In the genomic region with DNA sequence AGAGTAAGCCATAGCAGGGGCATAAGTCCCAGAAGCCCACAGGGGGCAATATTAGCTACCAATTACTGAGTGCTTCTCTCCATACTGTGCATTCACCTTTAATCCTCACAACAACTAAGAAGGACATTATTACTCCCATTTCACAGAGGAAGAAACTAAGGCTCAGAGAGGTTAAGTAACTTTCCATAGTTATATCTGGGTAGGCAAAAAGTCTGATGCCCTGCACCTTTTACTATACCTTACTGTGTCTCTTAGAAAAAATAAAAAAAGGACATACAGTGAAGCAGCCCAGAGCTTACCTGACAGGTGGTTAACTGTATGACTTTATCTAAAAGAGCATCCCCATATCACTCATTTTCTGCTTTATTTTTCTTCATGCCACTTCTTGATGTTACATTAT, we compare ENCODE assay signal across 17 cellular contexts. TPM values are rescaled to one million over a fixed set of nuclear protein-coding genes. Genes with fewer than 3 reads are reported as not detected.
DNase-seq lines count a peak whose midpoint lies in the region; ATAC-seq and TF ChIP-seq lines count a peak whose summit lies in the region.
"Had no signal": no experiment of that assay in that cellular context is flagged by ENCODE, and none has a peak within 500 bp of the region (broad histone marks: within the 10 kb centered on the region; RNA-seq: fewer than 3 reads in every experiment).

No MANE protein-coding gene starts in this region.

- H4K5ac ChIP-seq in IMR-90 (ENCODE audit: low read depth, low read length) = no peak overlapping the region

- no peak overlapping the region for H2BK15ac ChIP-seq in IMR-90 (ENCODE audit: low read depth, low read length)

- no peak for DNase-seq in activated T-cell treated with anti-CD3 and anti-CD28 coated beads, Interleukin-2, amount 50 U/mL, for 24 hours
- DNase-seq in activated T-cell treated with anti-CD3 and anti-CD28 coated beads for 4 hours (no peak), IMR-90 (no peak), WERI-Rb-1 (no peak), neural crest cell (ENCODE audit: low read depth, low spot score) (no peak), foreskin melanocyte (no peak), activated gamma-delta T cell treated with Interleukin-2 at 50 U/mL for 16 hours (no peak)
- DNase-seq: activated CD8-positive, alpha-beta memory T cell treated with anti-CD3 and anti-CD28 coated beads, Interleukin-2, amount 50 U/mL, for 48 hours; DMS53; GOT3; NCI-H1092; nucleus accumbens; PC-3; sigmoid colon; stimulated activated CD4-positive, alpha-beta T cell treated with anti-CD3 and anti-CD28 coated beads, Interleukin-4, amount 100 ng/mL, for 24 hours; tibial artery had no signal

- no peak overlapping the region for H3K4ac ChIP-seq in IMR-90 (ENCODE audit: low read depth, low read length)

- H2BK120ac ChIP-seq in IMR-90 (ENCODE audit: low read depth, low read length) = no peak overlapping the region

- no peak for TF ChIP-seq POLR2A in IMR-90 (IDR thresholded peaks at IDR 0.05; ENCODE audit: low read depth, low read length)

- H2AK9ac ChIP-seq in IMR-90 (replicated peaks; ENCODE audit: low read depth, low read length, poor library complexity) = no peak overlapping the region

- H3K9me3 ChIP-seq in IMR-90 (ENCODE audit: control insufficient read depth, insufficient read depth, low read length) = no peaks in the 10 kb centered on the region
- no peaks in the 10 kb centered on the region for H3K9me3 ChIP-seq in WERI-Rb-1 (ENCODE audit: severe bottlenecking)
- H3K9me3 ChIP-seq: sigmoid colon, tibial artery had no signal

- H3K4me1 Mint-ChIP-seq in activated T-cell treated with anti-CD3 and anti-CD28 coated beads, Interleukin-2, amount 50 U/mL, for 24 hours (ENCODE audit: low read depth) = peaks cover 44% of the 10 kb centered on the region
- H3K4me1 Mint-ChIP-seq in neural crest cell = peaks cover 32% of the 10 kb centered on the region

- no TSS peak for BruUV-seq in IMR-90 (replicated peaks; lab: Mats Ljungman, UMichigan)

- no peak overlapping the region for H3K27ac ChIP-seq in IMR-90 (ENCODE audit: insufficient read depth, low read length)
- no peak overlapping the region for H3K27ac ChIP-seq in WERI-Rb-1
- H3K27ac ChIP-seq: sigmoid colon, tibial artery had no signal

- dilution Hi-C loops in IMR-90 (cut with HindIII; ENCODE audit: low sequenced_read_pairs, unreplicated experiment) = no loop called here

- H3K14ac ChIP-seq in IMR-90 (replicated peaks; ENCODE audit: low read depth, low read length) = no peak overlapping the region

- no peak overlapping the region for H3K56ac ChIP-seq in IMR-90 (ENCODE audit: extremely low read depth, insufficient read depth, low read length)

- H3K23ac ChIP-seq in IMR-90 (ENCODE audit: low read depth, low read length) = no peak overlapping the region

- TF ChIP-seq CTCF in IMR-90 (conservative IDR thresholded peaks at IDR 0.05; ENCODE audit: low read depth, low read length) (0 out of 2 replicates have a peak, but pooled peaks have one; percentile 2), WERI-Rb-1 (IDR thresholded peaks at IDR 0.05; ENCODE audit: low read depth, low read length) (0 out of 2 replicates have a peak, but pooled peaks have one; percentile 15), neural crest cell (conservative IDR thresholded peaks at IDR 0.05) (no peak)

- intact Hi-C loops in IMR-90 (cut with micrococcal nuclease) = loop anchor here (5.0 kb wide), 1 partner anchor 97 kb away; a partner anchor contains a TSS

- peaks cover 21% of the 10 kb centered on the region for H3K36me3 Mint-ChIP-seq in activated T-cell treated with anti-CD3 and anti-CD28 coated beads, Interleukin-2, amount 50 U/mL, for 24 hours (ENCODE audit: low read depth)
- H3K36me3 Mint-ChIP-seq in neural crest cell (ENCODE audit: low read depth) = no peaks in the 10 kb centered on the region

- H3K79me1 ChIP-seq in IMR-90 (ENCODE audit: low read depth in 1 of 2, low read length in 2 of 2) = peaks cover 5 to 11% of the 10 kb centered on the region in 2 experiments; a peak in 3 of 4 replicates

- H3K27ac Mint-ChIP-seq in activated T-cell treated with anti-CD3 and anti-CD28 coated beads, Interleukin-2, amount 50 U/mL, for 24 hours = peak overlapping the region; percentile 24
- no peak overlapping the region for H3K27ac Mint-ChIP-seq in neural crest cell (ENCODE audit: unreplicated experiment)

- H4K8ac ChIP-seq in IMR-90 (ENCODE audit: low read depth in 2 of 2, low read length in 2 of 2) = no peak overlapping the region

- H3K18ac ChIP-seq in IMR-90 (ENCODE audit: low read depth, low read length) = no peak overlapping the region

- no peaks in the 10 kb centered on the region for H3K27me3 ChIP-seq in IMR-90 (ENCODE audit: control insufficient read depth, insufficient read depth, low read length)
- no peaks in the 10 kb centered on the region for H3K27me3 ChIP-seq in WERI-Rb-1 (ENCODE audit: insufficient read depth, low read depth, severe bottlenecking)
- H3K27me3 ChIP-seq: sigmoid colon, tibial artery had no signal

- no peaks in the 10 kb centered on the region for H3K9me3 Mint-ChIP-seq in activated T-cell treated with anti-CD3 and anti-CD28 coated beads, Interleukin-2, amount 50 U/mL, for 24 hours
- no peaks in the 10 kb centered on the region for H3K9me3 Mint-ChIP-seq in neural crest cell

- H2AFZ ChIP-seq in IMR-90 (replicated peaks; ENCODE audit: low read length, poor library complexity) = no peak overlapping the region

- no peaks in the 10 kb centered on the region for H3K27me3 Mint-ChIP-seq in activated T-cell treated with anti-CD3 and anti-CD28 coated beads, Interleukin-2, amount 50 U/mL, for 24 hours
- peaks cover 16% of the 10 kb centered on the region for H3K27me3 Mint-ChIP-seq in neural crest cell (ENCODE audit: low read depth)

- H3K36me3 ChIP-seq in IMR-90 (ENCODE audit: control insufficient read depth, insufficient read depth, low read length) (no peaks in the 10 kb centered on the region; the same call in 1 of the 2 replicates), WERI-Rb-1 (peaks cover 20% of the 10 kb centered on the region)

- in situ Hi-C loops in IMR-90 (cut with MboI; ENCODE audit: low sequenced_read_pairs) = no loop called here

- no peak overlapping the region for H4K91ac ChIP-seq in IMR-90 (ENCODE audit: insufficient read depth, low read depth, low read length)

- no peak overlapping the region for H2AK5ac ChIP-seq in IMR-90 (ENCODE audit: low read depth, low read length)

- H3K4me1 ChIP-seq in IMR-90 (ENCODE audit: control insufficient read depth, insufficient read depth, low read length) = peaks cover 4% of the 10 kb centered on the region

- H2BK20ac ChIP-seq in IMR-90 (ENCODE audit: low read depth, low read length) = no peak overlapping the region

- H4K20me1 ChIP-seq in IMR-90 (ENCODE audit: insufficient read depth, low read length) = no peaks in the 10 kb centered on the region

- H3K4me3 ChIP-seq in IMR-90 (ENCODE audit: insufficient read depth, low read depth, low read length) (no peak overlapping the region), WERI-Rb-1 (ENCODE audit: low read depth, low read length) (no peak overlapping the region)
- H3K4me3 ChIP-seq: sigmoid colon, tibial artery had no signal

- POLR2A ChIA-PET in IMR-90 (lab: Charles Lee; ENCODE audit: unreplicated experiment) = no interaction called here

- H3K4me2 ChIP-seq in IMR-90 (ENCODE audit: low read depth, low read length) = no peak overlapping the region

- H2BK5ac ChIP-seq in IMR-90 (ENCODE audit: low read depth, low read length, poor library complexity, severe bottlenecking) = no peak overlapping the region

- no peak overlapping the region for H3K9ac ChIP-seq in IMR-90 (ENCODE audit: low read depth, low read length)

- ATAC-seq in IMR-90 (ENCODE audit: low read depth) (no peak), SK-N-SH treated with all-trans-retinoic acid at 6 μM for 48 hours (no peak)
- ATAC-seq: PC-3 had no signal

- CTCF ChIA-PET in IMR-90 (lab: Yijun Ruan, JAX) = no interaction called here

- no peak for TF ChIP-seq RAD21 in IMR-90 (IDR thresholded peaks at IDR 0.05; ENCODE audit: low read length)

- no peak overlapping the region for H3K4me3 Mint-ChIP-seq in activated T-cell treated with anti-CD3 and anti-CD28 coated beads, Interleukin-2, amount 50 U/mL, for 24 hours
- H3K4me3 Mint-ChIP-seq in neural crest cell = peak overlapping the region; percentile 79

- H3K9me1 ChIP-seq in IMR-90 (ENCODE audit: insufficient read depth, low read length) = 0 out of 2 replicates have a peak, but pooled peaks cover 6% of the 10 kb centered on the region

TF ChIP-seq in IMR-90, 13 proteins besides CTCF, POLR2A, EP300 and RAD21 (continues in another document):
- no peak for TF ChIP-seq RCOR1 (IDR thresholded peaks at IDR 0.05; ENCODE audit: insufficient replicate concordance, low read length)
- TF ChIP-seq, protein P1, sequence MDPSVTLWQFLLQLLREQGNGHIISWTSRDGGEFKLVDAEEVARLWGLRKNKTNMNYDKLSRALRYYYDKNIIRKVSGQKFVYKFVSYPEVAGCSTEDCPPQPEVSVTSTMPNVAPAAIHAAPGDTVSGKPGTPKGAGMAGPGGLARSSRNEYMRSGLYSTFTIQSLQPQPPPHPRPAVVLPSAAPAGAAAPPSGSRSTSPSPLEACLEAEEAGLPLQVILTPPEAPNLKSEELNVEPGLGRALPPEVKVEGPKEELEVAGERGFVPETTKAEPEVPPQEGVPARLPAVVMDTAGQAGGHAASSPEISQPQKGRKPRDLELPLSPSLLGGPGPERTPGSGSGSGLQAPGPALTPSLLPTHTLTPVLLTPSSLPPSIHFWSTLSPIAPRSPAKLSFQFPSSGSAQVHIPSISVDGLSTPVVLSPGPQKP (IDR thresholded peaks at IDR 0.05; ENCODE audit: borderline replicate concordance, low read depth, low read length) = no peak

RNA-seq across cellular contexts. Expression of a gene that starts 2.6 kb away (rescaled TPM):
- total RNA-seq in IMR-90 (2012; rRNA removed) (18.1 and 19.4 TPM in 2 replicates), neural crest cell (29.6 and 41.6 TPM in 2 replicates)
- polyA plus RNA-seq in IMR-90 (2012; rRNA removed) = 12.2 and 12.9 TPM in 2 replicates
- polyA plus RNA-seq in IMR-90 (2012; cell fraction: cytosol; rRNA removed) = 9.4 and 13.1 TPM in 2 replicates
- 5.3 and 16.1 TPM in 2 replicates for polyA plus RNA-seq in IMR-90 (2012; cell fraction: nucleus; rRNA removed; ENCODE audit: low replicate concordance)

RNA-seq across cellular contexts. Expression of a gene that starts 35.8 kb away (rescaled TPM):
- total RNA-seq in IMR-90 (2012; rRNA removed) (under 0.01 TPM in 2 replicates), neural crest cell (0.66 and 0.82 TPM in 2 replicates)
- polyA plus RNA-seq in IMR-90 (2012; rRNA removed) = 0.01 and 0.07 TPM in 2 replicates
- polyA plus RNA-seq in IMR-90 (2012; cell fraction: cytosol; rRNA removed) = not detected in 2 replicates
- polyA plus RNA-seq in IMR-90 (2012; cell fraction: nucleus; rRNA removed; ENCODE audit: low replicate concordance) = 0.08 and 0.33 TPM in 2 replicates
